8 cellular contexts compared by ENCODE assay signal in the genomic region with DNA sequence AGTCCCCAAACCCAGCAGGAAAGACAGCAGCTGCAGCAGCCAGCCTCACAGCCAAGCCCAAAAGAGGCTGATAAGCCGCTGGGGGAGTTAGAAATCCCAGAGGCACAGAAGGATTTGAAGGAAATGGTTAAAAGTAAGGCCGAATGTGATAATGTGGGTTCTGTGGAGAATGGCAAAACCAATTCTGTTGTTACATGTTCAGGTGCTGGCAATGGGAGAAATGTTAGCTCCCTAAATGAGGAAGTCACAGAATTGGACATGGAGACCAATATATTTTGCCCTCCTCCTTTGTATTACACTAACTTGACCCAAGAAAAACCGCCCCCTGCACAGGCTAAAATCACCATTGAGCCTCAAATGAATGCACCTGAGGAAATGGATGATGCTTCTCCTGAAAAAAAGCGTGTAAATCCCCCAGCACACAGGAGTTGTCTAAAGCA. TPM values are rescaled to one million over a fixed set of nuclear protein-coding genes. Genes with fewer than 3 reads are reported as not detected.
A peak's percentile ranks its signal among the peaks of the same experiment; 100 is the strongest.
DNase-seq lines count a peak whose midpoint lies in the region; ATAC-seq and TF ChIP-seq lines count a peak whose summit lies in the region.
"Had no signal": no experiment of that assay in that cellular context is flagged by ENCODE, and none has a peak within 500 bp of the region (broad histone marks: within the 10 kb centered on the region; RNA-seq: fewer than 3 reads in every experiment).

No MANE protein-coding gene starts in this region.

- POLR2A ChIA-PET in activated B cell treated with CpG ODN at 0.5 μM for 24 hours (lab: Charles Lee), result interaction anchor here (0.5 kb wide), 1 partner anchor 141 kb away, joined by 5 read pairs; no protein-coding TSS in a partner anchor

- H3K36me3 Mint-ChIP-seq in HFFc6 (ENCODE audit: low read depth), result no peaks in the 10 kb centered on the region; the same call in 1 of the 2 replicates
- no peaks in the 10 kb centered on the region for H3K36me3 Mint-ChIP-seq in activated B cell treated with CpG ODN at 0.5 μM for 24 hours (ENCODE audit: low read depth)
- no peaks in the 10 kb centered on the region for H3K36me3 Mint-ChIP-seq in stimulated activated effector memory CD8-positive, alpha-beta T cell treated with anti-CD3 and anti-CD28 coated beads, Interleukin-12 subunit alpha, Interleukin-12 subunit beta, amount 100 ng/mL, for 72 hours

- H3K9me3 Mint-ChIP-seq in HFFc6 (no peaks in the 10 kb centered on the region; the same call in none of the 2 replicates), activated B cell treated with CpG ODN at 0.5 μM for 24 hours (peaks cover 5% of the 10 kb centered on the region)
- peaks cover 11% of the 10 kb centered on the region for H3K9me3 Mint-ChIP-seq in stimulated activated effector memory CD8-positive, alpha-beta T cell treated with anti-CD3 and anti-CD28 coated beads, Interleukin-12 subunit alpha, Interleukin-12 subunit beta, amount 100 ng/mL, for 72 hours

- peak overlapping the region; percentile 77 for H3K27ac ChIP-seq in hepatocyte

- H3K27ac Mint-ChIP-seq in HFFc6, result no peak overlapping the region
- H3K27ac Mint-ChIP-seq in activated B cell treated with CpG ODN at 0.5 μM for 24 hours, result peak overlapping the region; percentile 20
- H3K27ac Mint-ChIP-seq in stimulated activated effector memory CD8-positive, alpha-beta T cell treated with anti-CD3 and anti-CD28 coated beads, Interleukin-12 subunit alpha, Interleukin-12 subunit beta, amount 100 ng/mL, for 72 hours, result peak overlapping the region; percentile 93

- H2AFZ ChIP-seq in hepatocyte, result peak overlapping the region; percentile 98

- H3K27me3 ChIP-seq in hepatocyte, result no peaks in the 10 kb centered on the region

- intact Hi-C loops in activated B cell treated with CpG ODN at 0.5 μM for 24 hours (cut with micrococcal nuclease), result loop anchor here (5.0 kb wide), 1 partner anchor 146 kb away; a partner anchor contains a TSS

- peak overlapping the region; percentile 92 for H3K4me2 ChIP-seq in hepatocyte

- H3K9me2 ChIP-seq in hepatocyte (replicated peaks; ENCODE audit: insufficient read depth), result no peaks in the 10 kb centered on the region

- CTCF ChIA-PET in activated B cell treated with CpG ODN at 0.5 μM for 24 hours (lab: Charles Lee), result no interaction called here

- H3K4me3 ChIP-seq in hepatocyte, result peak overlapping the region; percentile 67

- H3K79me2 ChIP-seq in hepatocyte, result no peaks in the 10 kb centered on the region

- no peaks in the 10 kb centered on the region for H4K20me1 ChIP-seq in hepatocyte (ENCODE audit: insufficient read depth, poor library complexity, severe bottlenecking)

- no peaks in the 10 kb centered on the region for H3K4me1 Mint-ChIP-seq in HFFc6 (ENCODE audit: low read depth)
- peaks cover 16% of the 10 kb centered on the region for H3K4me1 Mint-ChIP-seq in activated B cell treated with CpG ODN at 0.5 μM for 24 hours
- H3K4me1 Mint-ChIP-seq in stimulated activated effector memory CD8-positive, alpha-beta T cell treated with anti-CD3 and anti-CD28 coated beads, Interleukin-12 subunit alpha, Interleukin-12 subunit beta, amount 100 ng/mL, for 72 hours, result peaks cover 16% of the 10 kb centered on the region

- peak overlapping the region; percentile 45; the same call in 1 of the 2 replicates for H3K4me3 Mint-ChIP-seq in HFFc6
- H3K4me3 Mint-ChIP-seq in activated B cell treated with CpG ODN at 0.5 μM for 24 hours, result peak overlapping the region; percentile 91
- H3K4me3 Mint-ChIP-seq in stimulated activated effector memory CD8-positive, alpha-beta T cell treated with anti-CD3 and anti-CD28 coated beads, Interleukin-12 subunit alpha, Interleukin-12 subunit beta, amount 100 ng/mL, for 72 hours, result peak overlapping the region; percentile 81

- 77% methylated on average over 4 of the region's 4 CpGs for WGBS in hepatocyte (ENCODE audit: low lambda C conversion rate, missing lambda C conversion rate)

- TF ChIP-seq CTCF in HFFc6 (IDR thresholded peaks at IDR 0.05), result no peak
- TF ChIP-seq CTCF in activated B cell treated with CpG ODN at 0.5 μM for 24 hours (IDR thresholded peaks at IDR 0.05), result no peak
- TF ChIP-seq CTCF in hepatocyte (IDR thresholded peaks at IDR 0.05; ENCODE audit: poor library complexity), result no peak

- H3K27me3 Mint-ChIP-seq in HFFc6 (ENCODE audit: insufficient read depth) (0 out of 2 replicates have a peak, but pooled peaks cover 2% of the 10 kb centered on the region), activated B cell treated with CpG ODN at 0.5 μM for 24 hours (no peaks in the 10 kb centered on the region)

- no peaks in the 10 kb centered on the region for H3K9me3 ChIP-seq in hepatocyte (ENCODE audit: low read depth)

- ATAC-seq in activated B cell treated with CpG ODN at 0.5 μM for 24 hours (ENCODE audit: low read depth) (no peak), GM21360 (IDR thresholded peaks at IDR 0.05; ENCODE audit: unreplicated experiment) (no peak)
- no peak for ATAC-seq in stimulated activated effector memory CD8-positive, alpha-beta T cell treated with anti-CD3 and anti-CD28 coated beads, Interleukin-12 subunit alpha, Interleukin-12 subunit beta, amount 100 ng/mL, for 72 hours

- DNase-seq in HFFc6, result no peak
- DNase-seq in activated B cell treated with CpG ODN at 0.5 μM for 24 hours, result no peak
- no peak for DNase-seq in hepatocyte (ENCODE audit: low spot score)
- no peak for DNase-seq in stimulated activated effector memory CD8-positive, alpha-beta T cell treated with anti-CD3 and anti-CD28 coated beads, Interleukin-12 subunit alpha, Interleukin-12 subunit beta, amount 100 ng/mL, for 72 hours (ENCODE audit: low spot score in 2 of 2)
- no peak for DNase-seq in NCI-H524 treated with DMSO at 0.1 percent for 48 hours (lab: John Stamatoyannopoulos, UW)
- no peak for DNase-seq in NCI-H2107 (lab: John Stamatoyannopoulos, UW)

- peaks cover 5% of the 10 kb centered on the region for H3K4me1 ChIP-seq in hepatocyte (ENCODE audit: insufficient read depth)

- H3K36me3 ChIP-seq in hepatocyte (replicated peaks; ENCODE audit: insufficient read depth, low read depth), result no peaks in the 10 kb centered on the region

RNA-seq across cellular contexts. Expression of a gene that starts 0.9 kb away (rescaled TPM):
- total RNA-seq in HFFc6 (2021; fragmentation: NEBNext Ultra II Directional; extraction: Animal tissue kit (Norgen Biotek cat#: 25700)), result under 1 TPM; 0.07 to 0.66 (median 0.49) TPM
- total RNA-seq in activated B cell treated with CpG ODN at 0.5 μM for 24 hours (2.7 and 3.0 TPM in 2 replicates), hepatocyte (3.8 and 5.7 TPM in 2 replicates)
- polyA plus RNA-seq in hepatocyte, result 2.1 TPM in 2 replicates
- total RNA-seq: HT1080 had no signal
